ENCODE assay signal across 14 cellular contexts in the genomic region with DNA sequence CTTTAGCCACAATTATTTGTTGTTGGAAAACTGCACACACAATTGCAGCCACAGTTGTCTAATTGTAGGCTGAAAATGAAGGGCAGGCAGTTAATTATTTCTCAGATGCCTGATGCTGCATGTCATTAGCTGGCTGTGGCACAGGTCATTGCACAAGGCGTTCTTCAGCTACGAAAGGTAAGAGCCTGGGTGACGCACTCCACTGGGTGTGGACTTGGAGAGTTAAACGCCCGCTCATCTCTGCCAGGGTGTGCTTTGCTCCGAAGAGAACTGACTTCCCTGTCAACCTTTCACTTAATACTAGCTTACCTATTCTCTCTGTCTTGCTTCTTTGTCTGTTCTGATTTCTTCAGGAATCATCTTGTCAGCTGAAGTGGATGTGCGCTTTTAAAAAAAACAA.
DNase-seq lines count a peak whose midpoint lies in the region; ATAC-seq and TF ChIP-seq lines count a peak whose summit lies in the region.
"Had no signal": no experiment of that assay in that cellular context is flagged by ENCODE, and none has a peak within 500 bp of the region (broad histone marks: within the 10 kb centered on the region; RNA-seq: fewer than 3 reads in every experiment).

No MANE protein-coding gene starts in this region.

- H2AFZ ChIP-seq in PC-3 (ENCODE audit: low read length) (peak overlapping the region; percentile 79), fibroblast of lung (ENCODE audit: low read length) (no peak overlapping the region)

- no peaks in the 10 kb centered on the region for H3F3A ChIP-seq in PC-3 (ENCODE audit: low read length, unreplicated experiment)

- H3K36me3 ChIP-seq in PC-3 (ENCODE audit: low read depth, low read length): no peaks in the 10 kb centered on the region
- no peaks in the 10 kb centered on the region for H3K36me3 ChIP-seq in fibroblast of lung (ENCODE audit: control insufficient read depth, insufficient read depth, low read length)
- no peaks in the 10 kb centered on the region for H3K36me3 ChIP-seq in mucosa of rectum (ENCODE audit: control insufficient read depth in 2 of 2, insufficient read depth in 2 of 2, low read length in 2 of 2)

- H3K9me2 ChIP-seq in PC-3 (replicated peaks; ENCODE audit: low read length): no peaks in the 10 kb centered on the region

- POLR2A ChIA-PET in PC-3 (lab: Charles Lee; ENCODE audit: unreplicated experiment): no interaction called here

- H3K9me3 ChIP-seq in PC-3 (ENCODE audit: low read length): no peaks in the 10 kb centered on the region
- no peaks in the 10 kb centered on the region for H3K9me3 ChIP-seq in fibroblast of lung (ENCODE audit: control insufficient read depth, insufficient read depth, low read depth, low read length)
- H3K9me3 ChIP-seq in mucosa of rectum (ENCODE audit: control insufficient read depth in 2 of 2, low read length in 2 of 2): no peaks in the 10 kb centered on the region

- H3K27ac ChIP-seq in PC-3 (ENCODE audit: low read length) (peak overlapping the region; percentile 85), fibroblast of lung (ENCODE audit: insufficient read depth, low read length) (no peak overlapping the region), mucosa of rectum (ENCODE audit: low read depth in 2 of 2, low read length in 2 of 2) (peak overlapping the region; percentile 69 to 76)
- H3K27ac ChIP-seq: HL-60, SK-N-MC had no signal

- H3K9ac ChIP-seq in PC-3 (ENCODE audit: low read length) (peak overlapping the region; percentile 75), fibroblast of lung (ENCODE audit: insufficient read depth, low read length) (no peak overlapping the region), mucosa of rectum (ENCODE audit: low read depth in 1 of 2, low read length in 2 of 2) (peak overlapping the region in 1 of 2 donors; percentile 46)

- intact Hi-C loops in PC-3 (cut with micrococcal nuclease): loop anchor here (2.0 kb wide), 1 partner anchor 28 kb away; no protein-coding TSS in a partner anchor

- H3K4me1 ChIP-seq in PC-3 (ENCODE audit: insufficient read depth, low read length) (peaks cover 35% of the 10 kb centered on the region), fibroblast of lung (ENCODE audit: control insufficient read depth, extremely low read depth, insufficient read depth, low read length) (no peaks in the 10 kb centered on the region), mucosa of rectum (ENCODE audit: control insufficient read depth in 2 of 2, insufficient read depth in 2 of 2, low read length in 2 of 2) (peaks cover 0 to 9% of the 10 kb centered on the region in 2 donors)

- no peaks in the 10 kb centered on the region for H3K9me3 Mint-ChIP-seq in endothelial cell (ENCODE audit: unreplicated experiment)
- H3K9me3 Mint-ChIP-seq: activated naive CD8-positive, alpha-beta T cell treated with anti-CD3 and anti-CD28 coated beads, Interleukin-2, amount 10 ng/mL, durations not matched to agents 7 days and 5 days had no signal

- peak; percentile 69 for DNase-seq in ELR (ENCODE audit: low read depth)
- DNase-seq in PC-3: peak; percentile 86
- peak; percentile 27 to 83 for DNase-seq in fibroblast of lung (ENCODE audit: low read depth in 2 of 2)
- DNase-seq in endothelial cell (ENCODE audit: low spot score): no peak
- no peak for DNase-seq in NCI-H1694 treated with DMSO at 0.1 percent for 48 hours (lab: John Stamatoyannopoulos, UW)
- DNase-seq in stimulated activated CD4-positive, alpha-beta T cell treated with anti-CD3 and anti-CD28 coated beads, Interleukin-2, amount 100 ng/mL, for 48 hours: no peak
- DNase-seq in NCI-H2029 treated with DMSO at 0.1 percent for 48 hours (lab: John Stamatoyannopoulos, UW): no peak
- DNase-seq: activated CD4-positive, alpha-beta T cell treated with anti-CD3 and anti-CD28 coated beads, Interleukin-2, amount 50 U/mL, for 48 hours; activated naive CD8-positive, alpha-beta T cell treated with anti-CD3 and anti-CD28 coated beads, Interleukin-2, amount 10 ng/mL, durations not matched to agents 7 days and 5 days; C1 segment of cervical spinal cord; effector CD8-positive, alpha-beta T cell had no signal

- peaks cover 2% of the 10 kb centered on the region for H3K27me3 Mint-ChIP-seq in endothelial cell (ENCODE audit: unreplicated experiment)

- H3K4me2 ChIP-seq in PC-3 (ENCODE audit: low read length) (peak overlapping the region; percentile 96), fibroblast of lung (ENCODE audit: extremely low read depth, insufficient read depth, low read length) (no peak overlapping the region)

- no peak overlapping the region for H3K4me3 Mint-ChIP-seq in endothelial cell (ENCODE audit: unreplicated experiment)
- H3K4me3 Mint-ChIP-seq: activated naive CD8-positive, alpha-beta T cell treated with anti-CD3 and anti-CD28 coated beads, Interleukin-2, amount 10 ng/mL, durations not matched to agents 7 days and 5 days had no signal

- CTCF ChIA-PET in PC-3 (lab: Charles Lee): interaction anchor here (0.6 kb wide), 1 partner anchor 362 kb away, joined by 3 read pairs; no protein-coding TSS in a partner anchor

- TF ChIP-seq CTCF in PC-3 (conservative IDR thresholded peaks at IDR 0.05; ENCODE audit: low read depth, low read length): no peak
- TF ChIP-seq CTCF in fibroblast of lung (conservative IDR thresholded peaks at IDR 0.05 in 1 of 2, IDR thresholded peaks at IDR 0.05 in 1 of 2; ENCODE audit: low read depth in 1 of 2, low read length in 2 of 2): no peak
- TF ChIP-seq CTCF in endothelial cell (IDR thresholded peaks at IDR 0.05; ENCODE audit: unreplicated experiment): no peak

- H4K20me1 ChIP-seq in PC-3 (ENCODE audit: low read length) (no peaks in the 10 kb centered on the region), fibroblast of lung (ENCODE audit: control insufficient read depth, extremely low read depth, insufficient read depth, low read length) (no peaks in the 10 kb centered on the region)

- no peak overlapping the region for H3K27ac Mint-ChIP-seq in endothelial cell (ENCODE audit: unreplicated experiment)
- H3K27ac Mint-ChIP-seq: activated naive CD8-positive, alpha-beta T cell treated with anti-CD3 and anti-CD28 coated beads, Interleukin-2, amount 10 ng/mL, durations not matched to agents 7 days and 5 days had no signal

- H3K79me2 ChIP-seq in PC-3 (ENCODE audit: low read length) (no peaks in the 10 kb centered on the region), fibroblast of lung (ENCODE audit: control insufficient read depth, insufficient read depth, low read length) (no peaks in the 10 kb centered on the region)

- H3K36me3 Mint-ChIP-seq in endothelial cell (ENCODE audit: low read depth, unreplicated experiment): no peaks in the 10 kb centered on the region
- H3K36me3 Mint-ChIP-seq: activated naive CD8-positive, alpha-beta T cell treated with anti-CD3 and anti-CD28 coated beads, Interleukin-2, amount 10 ng/mL, durations not matched to agents 7 days and 5 days had no signal

- H3K27me3 ChIP-seq in PC-3 (ENCODE audit: low read length) (no peaks in the 10 kb centered on the region), fibroblast of lung (ENCODE audit: control insufficient read depth, insufficient read depth, low read length) (no peaks in the 10 kb centered on the region), mucosa of rectum (ENCODE audit: control insufficient read depth in 2 of 2, insufficient read depth in 2 of 2, low read length in 2 of 2) (no peaks in the 10 kb centered on the region)

- H3K4me1 Mint-ChIP-seq in endothelial cell (ENCODE audit: unreplicated experiment): peaks cover 23% of the 10 kb centered on the region
- H3K4me1 Mint-ChIP-seq: activated naive CD8-positive, alpha-beta T cell treated with anti-CD3 and anti-CD28 coated beads, Interleukin-2, amount 10 ng/mL, durations not matched to agents 7 days and 5 days had no signal

- H3K4me3 ChIP-seq in PC-3 (ENCODE audit: low read length): peak overlapping the region; percentile 62
- H3K4me3 ChIP-seq in fibroblast of lung (replicated peaks in 1 of 4; ENCODE audit: control extremely low read depth in 1 of 4, insufficient read depth in 1 of 4, low read depth in 3 of 4, low read length in 4 of 4): no peak overlapping the region
- H3K4me3 ChIP-seq in mucosa of rectum (ENCODE audit: low read length in 2 of 2): no peak overlapping the region
- H3K4me3 ChIP-seq: SK-N-MC had no signal

- peak; percentile 95 for ATAC-seq in PC-3

- BruUV-seq in PC-3 (replicated peaks; lab: Mats Ljungman, UMichigan): no TSS peak

Comparison
In these comparisons a context has a peak if more than half of its experiments do, and no peak if none do; other contexts are left out.
1. DNase-seq: peak in ELR (single experiment), PC-3 (single experiment) and fibroblast of lung (2 of 2); none in endothelial cell (single experiment), NCI-H1694 treated with DMSO at 0.1 percent for 48 hours (single experiment), stimulated activated CD4-positive, alpha-beta T cell treated with anti-CD3 and anti-CD28 coated beads, Interleukin-2, amount 100 ng/mL, for 48 hours (0 of 2) and NCI-H2029 treated with DMSO at 0.1 percent for 48 hours (single experiment).